Comparison of ENCODE assay signal across 1 cellular context in genomic region chr11:71446942-71447688, GRCh38.
TF ChIP-seq lines count a peak whose summit lies in the region.

No MANE protein-coding gene starts in this region.

TF ChIP-seq in HepG2, 621 proteins besides CTCF, POLR2A, EP300 and RAD21 (continued from another document):
- TF ChIP-seq ARID3A (IDR thresholded peaks at IDR 0.05; ENCODE audit: low read depth, low read length) (peak; percentile 20; the same call in 1 of the 2 replicates), CENPBD1 (CRISPR knock-in tag; IDR thresholded peaks at IDR 0.05; ENCODE audit: borderline replicate concordance, low read depth) (no peak), HOXA9 (CRISPR knock-in tag; IDR thresholded peaks at IDR 0.05; ENCODE audit: borderline replicate concordance) (no peak), ZNF256 (CRISPR knock-in tag; conservative IDR thresholded peaks at IDR 0.05) (no peak), FOXK1 (CRISPR knock-in tag; IDR thresholded peaks at IDR 0.05; ENCODE audit: borderline replicate concordance, low read depth) (peak; percentile 61; the same call in 1 of the 2 replicates), CREM (IDR thresholded peaks at IDR 0.05) (peak; percentile 45; the same call in 1 of the 2 replicates), CREM (CRISPR knock-in tag; IDR thresholded peaks at IDR 0.05) (no peak), BCL6 (CRISPR knock-in tag; IDR thresholded peaks at IDR 0.05) (peak; percentile 53), IKZF5 (CRISPR knock-in tag; IDR thresholded peaks at IDR 0.05) (no peak), CEBPG (CRISPR knock-in tag; IDR thresholded peaks at IDR 0.05) (peak; percentile 87), MED1 (CRISPR knock-in tag; IDR thresholded peaks at IDR 0.05) (0 out of 2 replicates have a peak, but pooled peaks have one; percentile 26), ZNF792 (CRISPR knock-in tag; IDR thresholded peaks at IDR 0.05) (no peak), ZNF33A (CRISPR knock-in tag; IDR thresholded peaks at IDR 0.05; ENCODE audit: borderline replicate concordance) (no peak), ZNF280D (CRISPR knock-in tag; IDR thresholded peaks at IDR 0.05) (no peak)
TF ChIP-seq in HepG2: peak in this region for 56.
